ENCODE assay signal across 1 cellular context in genomic region chr16:87830673-87831420, GRCh38.
TF ChIP-seq lines count a peak whose summit lies in the region.

No MANE protein-coding gene starts in this region.

TF ChIP-seq in HepG2, 621 proteins besides CTCF, POLR2A, EP300 and RAD21 (continued from another document):
- TF ChIP-seq THAP8 (CRISPR knock-in tag; IDR thresholded peaks at IDR 0.05; ENCODE audit: borderline replicate concordance): no peak
